Comparison of ENCODE assay signal across 16 cellular contexts in the genomic region with DNA sequence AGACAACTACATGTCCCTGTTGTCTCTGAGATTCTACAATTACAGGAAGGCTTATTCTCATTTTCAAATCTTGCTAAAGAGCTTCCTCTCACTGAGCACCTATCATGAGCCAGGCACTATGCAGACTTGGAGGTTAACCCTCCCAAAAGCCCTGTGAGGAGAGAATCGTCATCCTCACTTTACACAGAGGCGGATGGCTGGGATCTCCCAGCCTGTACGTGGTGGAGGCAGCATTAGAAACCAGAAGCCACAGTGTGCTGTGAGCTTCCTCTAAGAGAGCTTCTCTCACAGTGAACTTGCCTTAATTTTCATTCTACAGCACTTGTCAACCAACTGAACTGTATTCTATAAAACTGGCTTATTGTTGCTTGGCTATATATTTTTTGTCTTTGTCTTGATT.
"Had no signal": no experiment of that assay in that cellular context is flagged by ENCODE, and none has a peak within 500 bp of the region (broad histone marks: within the 10 kb centered on the region; RNA-seq: fewer than 3 reads in every experiment).

No MANE protein-coding gene starts in this region.

- H3K4me3 ChIP-seq: heart right ventricle, thoracic aorta had no signal

- H3K9me3 ChIP-seq: heart right ventricle, thoracic aorta had no signal

- DNase-seq: activated CD4-positive, alpha-beta T cell treated with anti-CD3 and anti-CD28 coated beads for 4 hours; activated CD4-positive, alpha-beta T cell treated with anti-CD3 and anti-CD28 coated beads, Interleukin-2, amount 50 U/mL, for 48 hours; activated CD4-positive, CD25-positive, alpha-beta regulatory T cell; activated effector memory CD4-positive, alpha-beta T cell treated with anti-CD3 and anti-CD28 coated beads, Interleukin-2, amount 50 U/mL, for 16 hours; activated naive CD4-positive, alpha-beta T cell treated with anti-CD3 and anti-CD28 coated beads, Interleukin-2, amount 10 ng/mL, durations not matched to agents 7 days and 5 days; activated T-cell treated with anti-CD3 and anti-CD28 coated beads, Interleukin-2, amount 50 U/mL, for 72 hours; heart right ventricle; islet precursor cell; left cardiac atrium; midbrain; right cardiac atrium; stimulated activated CD4-positive, alpha-beta T cell treated with anti-CD3 and anti-CD28 coated beads, Interleukin-4, amount 100 ng/mL, for 24 hours; stimulated activated naive CD4-positive, alpha-beta T cell treated with Interleukin-2 at 50 U/mL for 16 hours had no signal

- H3K36me3 ChIP-seq: heart right ventricle, thoracic aorta had no signal

- H3K27ac ChIP-seq: epithelial cell of prostate, heart right ventricle, parathyroid adenoma, thoracic aorta had no signal

- H3K4me1 ChIP-seq: parathyroid adenoma had no signal
